Comparison of ENCODE assay signal across 8 cellular contexts in the genomic region with DNA sequence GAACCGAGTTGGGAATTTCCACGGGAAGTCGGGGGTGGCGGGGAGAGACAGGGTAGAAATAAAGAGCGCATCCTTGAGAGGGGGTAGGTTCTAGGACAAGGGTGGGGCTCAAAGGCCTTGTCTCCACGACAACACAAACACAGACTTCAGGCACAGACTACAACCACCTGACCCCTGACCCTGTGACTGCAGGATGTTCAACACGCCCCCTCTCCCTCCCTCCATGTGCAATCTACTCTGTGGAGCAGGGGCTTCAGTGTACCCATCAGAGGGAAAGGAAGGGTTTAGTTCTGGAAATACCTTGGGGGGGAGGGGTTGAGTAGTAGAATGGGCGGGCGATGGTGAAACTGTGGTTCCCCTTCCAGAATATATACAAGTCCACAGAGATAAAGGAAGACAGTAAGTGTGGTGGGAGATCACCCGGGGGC. TPM values are rescaled to one million over a fixed set of nuclear protein-coding genes. Genes with fewer than 3 reads are reported as not detected.
DNase-seq lines count a peak whose midpoint lies in the region; ATAC-seq and TF ChIP-seq lines count a peak whose summit lies in the region.

No MANE protein-coding gene starts in this region.

- H3K4me3 ChIP-seq in A673 (ENCODE audit: low read depth, low read length, poor library complexity, severe bottlenecking) (peak overlapping the region; percentile 83), epithelial cell of esophagus (ENCODE audit: low read length) (peak overlapping the region; percentile 90)

- peak; percentile 80 for DNase-seq in A673 (ENCODE audit: low spot score)
- DNase-seq in NK-92 (lab: John Stamatoyannopoulos, UW; ENCODE audit: unreplicated experiment) = peak; percentile 14
- peak; percentile 87 for DNase-seq in activated CD8-positive, alpha-beta memory T cell treated with anti-CD3 and anti-CD28 coated beads, Interleukin-2, amount 10 ng/mL, durations not matched to agents 7 days and 5 days
- DNase-seq in epithelial cell of esophagus (ENCODE audit: low read depth) = peak; percentile 86
- peak; percentile 58 for DNase-seq in mucosa of gallbladder (ENCODE audit: low spot score)
- peak; percentile 74 for DNase-seq in stimulated activated naive B cell treated with anti-CD40 and anti-IgM and Interleukin-4, amounts not matched to agents 10 μg/mL and 1 μg/mL and 100 μg/mL, for 72 hours

- H3K27ac ChIP-seq in A673 (ENCODE audit: low read depth, low read length, poor library complexity, severe bottlenecking) = peak overlapping the region; percentile 82

- H3K36me3 Mint-ChIP-seq in activated CD8-positive, alpha-beta memory T cell treated with anti-CD3 and anti-CD28 coated beads, Interleukin-2, amount 10 ng/mL, durations not matched to agents 7 days and 5 days = peaks cover 35% of the 10 kb centered on the region
- peaks cover 49 to 74% of the 10 kb centered on the region in 2 donors for H3K36me3 Mint-ChIP-seq in stimulated activated naive B cell treated with anti-CD40 and anti-IgM and Interleukin-4, amounts not matched to agents 10 μg/mL and 1 μg/mL and 100 μg/mL, for 72 hours

- no peak for TF ChIP-seq CTCF in A673 (conservative IDR thresholded peaks at IDR 0.05; ENCODE audit: low read depth, low read length)
- TF ChIP-seq CTCF in epithelial cell of esophagus (IDR thresholded peaks at IDR 0.05; ENCODE audit: insufficient read depth, low read depth, low read length, missing control alignments) = no peak

- ATAC-seq in activated CD8-positive, alpha-beta memory T cell treated with anti-CD3 and anti-CD28 coated beads, Interleukin-2, amount 10 ng/mL, durations not matched to agents 7 days and 5 days = peak; percentile 34
- peak; percentile 54 to 60 for ATAC-seq in stimulated activated naive B cell treated with anti-CD40 and anti-IgM and Interleukin-4, amounts not matched to agents 10 μg/mL and 1 μg/mL and 100 μg/mL, for 72 hours (replicated peaks)
- ATAC-seq in GM21367 (IDR thresholded peaks at IDR 0.05; ENCODE audit: unreplicated experiment) = no peak

- peak overlapping the region; percentile 99 for H3K27ac Mint-ChIP-seq in activated CD8-positive, alpha-beta memory T cell treated with anti-CD3 and anti-CD28 coated beads, Interleukin-2, amount 10 ng/mL, durations not matched to agents 7 days and 5 days
- H3K27ac Mint-ChIP-seq in stimulated activated naive B cell treated with anti-CD40 and anti-IgM and Interleukin-4, amounts not matched to agents 10 μg/mL and 1 μg/mL and 100 μg/mL, for 72 hours = peak overlapping the region; percentile 100

- intact Hi-C loops in A673 (cut with micrococcal nuclease; ENCODE audit: unreplicated experiment) = loop anchor here (1.0 to 10.0 kb wide), 2 partner anchors 15 to 100 kb away; partner anchors contain the start of genes CUTA and PHF1

- BruUV-seq in A673 (replicated peaks; lab: Mats Ljungman, UMichigan) = no TSS peak

- peaks cover 30% of the 10 kb centered on the region for H3K4me1 ChIP-seq in A673 (ENCODE audit: insufficient read depth, low read length, poor library complexity, severe bottlenecking)

- no peaks in the 10 kb centered on the region for H3K27me3 Mint-ChIP-seq in activated CD8-positive, alpha-beta memory T cell treated with anti-CD3 and anti-CD28 coated beads, Interleukin-2, amount 10 ng/mL, durations not matched to agents 7 days and 5 days
- H3K27me3 Mint-ChIP-seq in stimulated activated naive B cell treated with anti-CD40 and anti-IgM and Interleukin-4, amounts not matched to agents 10 μg/mL and 1 μg/mL and 100 μg/mL, for 72 hours = no peaks in the 10 kb centered on the region

- in situ Hi-C loops in GM18951 (cut with MboI; ENCODE audit: low sequenced_read_pairs, unreplicated experiment) = no loop called here

- H3K4me3 Mint-ChIP-seq in activated CD8-positive, alpha-beta memory T cell treated with anti-CD3 and anti-CD28 coated beads, Interleukin-2, amount 10 ng/mL, durations not matched to agents 7 days and 5 days = peak overlapping the region; percentile 98
- H3K4me3 Mint-ChIP-seq in stimulated activated naive B cell treated with anti-CD40 and anti-IgM and Interleukin-4, amounts not matched to agents 10 μg/mL and 1 μg/mL and 100 μg/mL, for 72 hours = peak overlapping the region; percentile 97

- peaks cover 24% of the 10 kb centered on the region for H3K36me3 ChIP-seq in A673 (ENCODE audit: insufficient read depth, low read length, poor library complexity, severe bottlenecking)

- CTCF ChIA-PET in A673 (lab: Charles Lee) = no interaction called here
- CTCF ChIA-PET in activated CD8-positive, alpha-beta memory T cell treated with anti-CD3 and anti-CD28 coated beads, Interleukin-2, amount 10 ng/mL, durations not matched to agents 7 days and 5 days (lab: Charles Lee) = no interaction called here

- H3K9me3 ChIP-seq in A673 (ENCODE audit: low read depth, low read length, poor library complexity, severe bottlenecking) = no peaks in the 10 kb centered on the region

- TF ChIP-seq POLR2A in GM18951 (IDR thresholded peaks at IDR 0.05; ENCODE audit: extremely low read depth, insufficient read depth, insufficient read length) = peak; percentile 22

- no peaks in the 10 kb centered on the region for H3K9me3 Mint-ChIP-seq in activated CD8-positive, alpha-beta memory T cell treated with anti-CD3 and anti-CD28 coated beads, Interleukin-2, amount 10 ng/mL, durations not matched to agents 7 days and 5 days (ENCODE audit: low read depth)
- H3K9me3 Mint-ChIP-seq in stimulated activated naive B cell treated with anti-CD40 and anti-IgM and Interleukin-4, amounts not matched to agents 10 μg/mL and 1 μg/mL and 100 μg/mL, for 72 hours = no peaks in the 10 kb centered on the region

- no peaks in the 10 kb centered on the region for H3K27me3 ChIP-seq in A673 (replicated peaks; ENCODE audit: insufficient read depth, low read depth, low read length, poor library complexity)

- POLR2A ChIA-PET in A673 (lab: Charles Lee; ENCODE audit: low non-redundant PET) = no interaction called here

- H3K4me1 Mint-ChIP-seq in activated CD8-positive, alpha-beta memory T cell treated with anti-CD3 and anti-CD28 coated beads, Interleukin-2, amount 10 ng/mL, durations not matched to agents 7 days and 5 days = peaks cover 67% of the 10 kb centered on the region
- peaks cover 45 to 72% of the 10 kb centered on the region in 2 donors for H3K4me1 Mint-ChIP-seq in stimulated activated naive B cell treated with anti-CD40 and anti-IgM and Interleukin-4, amounts not matched to agents 10 μg/mL and 1 μg/mL and 100 μg/mL, for 72 hours

RNA-seq across cellular contexts. Expression of gene TAPBP, which starts 0.7 kb away (rescaled TPM):
- 83.2 and 87.8 TPM in 2 replicates for total RNA-seq in A673 (2021)
- total RNA-seq in activated CD8-positive, alpha-beta memory T cell treated with anti-CD3 and anti-CD28 coated beads, Interleukin-2, amount 10 ng/mL, durations not matched to agents 7 days and 5 days = 100 to 1,000 TPM; 207 to 235 TPM
- total RNA-seq in mucosa of gallbladder = 200 TPM

RNA-seq across cellular contexts. Expression of gene ZBTB22, which starts 3.0 kb away (rescaled TPM):
- total RNA-seq in A673 (2021) (11.3 and 13.2 TPM in 2 replicates), mucosa of gallbladder (26.5 TPM)
- total RNA-seq in activated CD8-positive, alpha-beta memory T cell treated with anti-CD3 and anti-CD28 coated beads, Interleukin-2, amount 10 ng/mL, durations not matched to agents 7 days and 5 days = 10 to 100 TPM; 10.6 to 11.8 TPM

RNA-seq across cellular contexts. Expression of gene DAXX, which starts 8.2 kb away (rescaled TPM):
- total RNA-seq in A673 (2021) = 87.1 and 90.1 TPM in 2 replicates
- total RNA-seq in activated CD8-positive, alpha-beta memory T cell treated with anti-CD3 and anti-CD28 coated beads, Interleukin-2, amount 10 ng/mL, durations not matched to agents 7 days and 5 days = 100 to 1,000 TPM; 102 to 107 TPM
- total RNA-seq in mucosa of gallbladder = 33.9 TPM

RNA-seq across cellular contexts. Expression of gene RGL2, which starts 15.8 kb away (rescaled TPM):
- total RNA-seq in A673 (2021) = 48.8 and 50.4 TPM in 2 replicates
- total RNA-seq in activated CD8-positive, alpha-beta memory T cell treated with anti-CD3 and anti-CD28 coated beads, Interleukin-2, amount 10 ng/mL, durations not matched to agents 7 days and 5 days = 10 to 100 TPM; 34.7 to 49.9 TPM
- 158 TPM for total RNA-seq in mucosa of gallbladder

RNA-seq across cellular contexts. Expression of gene PFDN6, which starts 25.1 kb away (rescaled TPM):
- 70.0 and 83.4 TPM in 2 replicates for total RNA-seq in A673 (2021)
- 10 to 100 TPM; 67.8 to 90.3 TPM for total RNA-seq in activated CD8-positive, alpha-beta memory T cell treated with anti-CD3 and anti-CD28 coated beads, Interleukin-2, amount 10 ng/mL, durations not matched to agents 7 days and 5 days
- 38.6 TPM for total RNA-seq in mucosa of gallbladder

Comparison
In these comparisons a context has a peak if more than half of its experiments do, and no peak if none do; other contexts are left out.
1. DNase-seq: peak in every context shown above with its lines; median percentile 87 in activated CD8-positive, alpha-beta memory T cell treated with anti-CD3 and anti-CD28 coated beads, Interleukin-2, amount 10 ng/mL, durations not matched to agents 7 days and 5 days; 86 in epithelial cell of esophagus; 80 in A673; 74 in stimulated activated naive B cell treated with anti-CD40 and anti-IgM and Interleukin-4, amounts not matched to agents 10 μg/mL and 1 μg/mL and 100 μg/mL, for 72 hours; 58 in mucosa of gallbladder; 14 in NK-92.